ENCODE assay signal across 8 cellular contexts in genomic region chr4:143337600-143338287, GRCh38. TPM values are rescaled to one million over a fixed set of nuclear protein-coding genes. Genes with fewer than 3 reads are reported as not detected.
DNase-seq lines count a peak whose midpoint lies in the region; ATAC-seq and TF ChIP-seq lines count a peak whose summit lies in the region.

No MANE protein-coding gene starts in this region.

- H3K4me1 ChIP-seq in neural progenitor cell: peaks cover 7% of the 10 kb centered on the region

- no peaks in the 10 kb centered on the region for H3K9me3 ChIP-seq in neural progenitor cell (ENCODE audit: low read depth)

- H3K27me3 ChIP-seq in neural progenitor cell: no peaks in the 10 kb centered on the region

- H3K27ac Mint-ChIP-seq in CD14-positive monocyte: peak overlapping the region; percentile 27 to 85 (median 63)
- peak overlapping the region; percentile 72 for H3K27ac Mint-ChIP-seq in HFFc6
- H3K27ac Mint-ChIP-seq in activated CD8-positive, alpha-beta T cell treated with anti-CD3 and anti-CD28 coated beads for 36 hours: no peak overlapping the region
- peak overlapping the region; percentile 70 for H3K27ac Mint-ChIP-seq in neural progenitor cell

- peaks cover 52% of the 10 kb centered on the region for H3K79me2 ChIP-seq in neural progenitor cell (ENCODE audit: low read depth)

- H3K4me2 ChIP-seq in neural progenitor cell: peak overlapping the region; percentile 74

- DNase-seq in CD14-positive monocyte (ENCODE audit: low spot score) (no peak), HFFc6 (peak; percentile 18), globus pallidus (ENCODE audit: low spot score) (peak; percentile 85), neural progenitor cell (ENCODE audit: low spot score) (peak; percentile 54)
- peak; percentile 13 for DNase-seq in activated CD8-positive, alpha-beta T cell treated with anti-CD3 and anti-CD28 coated beads for 36 hours

- peak overlapping the region; percentile 71 for H3K4me3 ChIP-seq in neural progenitor cell

- peak overlapping the region; percentile 80 for H3K9ac ChIP-seq in neural progenitor cell

- peaks cover 37% of the 10 kb centered on the region for H3K4me1 Mint-ChIP-seq in CD14-positive monocyte
- H3K4me1 Mint-ChIP-seq in HFFc6 (ENCODE audit: low read depth): peaks cover 16% of the 10 kb centered on the region
- peaks cover 3% of the 10 kb centered on the region for H3K4me1 Mint-ChIP-seq in activated CD8-positive, alpha-beta T cell treated with anti-CD3 and anti-CD28 coated beads for 36 hours (ENCODE audit: low read depth)
- H3K4me1 Mint-ChIP-seq in neural progenitor cell: peaks cover 13% of the 10 kb centered on the region

- no peaks in the 10 kb centered on the region for H3K36me3 ChIP-seq in neural progenitor cell

- peaks cover 33% of the 10 kb centered on the region for H3F3A ChIP-seq in neural progenitor cell (ENCODE audit: low read depth)

- TF ChIP-seq CTCF in CD14-positive monocyte (IDR thresholded peaks at IDR 0.05) (no peak), HFFc6 (IDR thresholded peaks at IDR 0.05) (no peak), neural progenitor cell (IDR thresholded peaks at IDR 0.05) (no peak)
- no peak for TF ChIP-seq CTCF in activated CD8-positive, alpha-beta T cell treated with anti-CD3 and anti-CD28 coated beads for 36 hours (IDR thresholded peaks at IDR 0.05)

- H3K27me3 Mint-ChIP-seq in CD14-positive monocyte (ENCODE audit: low read depth in 3 of 3): peaks cover 0 to 6% (median 0%) of the 10 kb centered on the region in 3 donors
- H3K27me3 Mint-ChIP-seq in HFFc6 (ENCODE audit: insufficient read depth): peaks cover 3% of the 10 kb centered on the region
- H3K27me3 Mint-ChIP-seq in activated CD8-positive, alpha-beta T cell treated with anti-CD3 and anti-CD28 coated beads for 36 hours: peaks cover 46% of the 10 kb centered on the region
- H3K27me3 Mint-ChIP-seq in neural progenitor cell (ENCODE audit: insufficient read depth, low read depth): peaks cover 2% of the 10 kb centered on the region

- H3K9me3 Mint-ChIP-seq in CD14-positive monocyte: peaks cover 0 to 4% (median 0%) of the 10 kb centered on the region in 7 donors
- H3K9me3 Mint-ChIP-seq in HFFc6: no peaks in the 10 kb centered on the region
- no peaks in the 10 kb centered on the region for H3K9me3 Mint-ChIP-seq in activated CD8-positive, alpha-beta T cell treated with anti-CD3 and anti-CD28 coated beads for 36 hours
- H3K9me3 Mint-ChIP-seq in neural progenitor cell: no peaks in the 10 kb centered on the region

- peak overlapping the region; percentile 99 to 100 for H3K4me3 Mint-ChIP-seq in CD14-positive monocyte
- peak overlapping the region; percentile 97 for H3K4me3 Mint-ChIP-seq in HFFc6
- H3K4me3 Mint-ChIP-seq in activated CD8-positive, alpha-beta T cell treated with anti-CD3 and anti-CD28 coated beads for 36 hours: peak overlapping the region; percentile 76
- peak overlapping the region; percentile 100 for H3K4me3 Mint-ChIP-seq in neural progenitor cell

- H3K27ac ChIP-seq in neural progenitor cell: no peak overlapping the region

- no peak overlapping the region for H2AFZ ChIP-seq in neural progenitor cell (replicated peaks)

- CTCF ChIA-PET in activated CD8-positive, alpha-beta T cell treated with anti-CD3 and anti-CD28 coated beads for 36 hours (lab: Charles Lee): interaction anchor here (0.8 to 1.1 kb wide), 2 partner anchors 10 to 28 kb away, joined by 3 read pairs; no protein-coding TSS in a partner anchor

- POLR2A ChIA-PET in activated CD8-positive, alpha-beta T cell treated with anti-CD3 and anti-CD28 coated beads for 36 hours (lab: Charles Lee): no interaction called here

- H3K36me3 Mint-ChIP-seq in CD14-positive monocyte: peaks cover 0 to 3% of the 10 kb centered on the region in 2 donors
- H3K36me3 Mint-ChIP-seq in HFFc6 (ENCODE audit: low read depth): no peaks in the 10 kb centered on the region
- no peaks in the 10 kb centered on the region for H3K36me3 Mint-ChIP-seq in activated CD8-positive, alpha-beta T cell treated with anti-CD3 and anti-CD28 coated beads for 36 hours (ENCODE audit: low read depth)
- no peaks in the 10 kb centered on the region for H3K36me3 Mint-ChIP-seq in neural progenitor cell

- peaks cover 45% of the 10 kb centered on the region for H4K20me1 ChIP-seq in neural progenitor cell (ENCODE audit: low read depth)

- intact Hi-C loops in CD14-positive monocyte (cut with micrococcal nuclease): loop anchor here (5.0 to 10.0 kb wide), 4 partner anchors 57 to 175 kb away; partner anchors contain the start of genes SMARCA5 (in 1 of the 2) and USP38 (in 1 of the 2)
- intact Hi-C loops in activated CD8-positive, alpha-beta T cell treated with anti-CD3 and anti-CD28 coated beads for 36 hours (cut with micrococcal nuclease): no loop called here

- ATAC-seq in activated CD8-positive, alpha-beta T cell treated with anti-CD3 and anti-CD28 coated beads for 36 hours: no peak
- no peak for ATAC-seq in GM18519 (IDR thresholded peaks at IDR 0.05; ENCODE audit: low FRiP score, unreplicated experiment)
- ATAC-seq in GM19035 (IDR thresholded peaks at IDR 0.05; ENCODE audit: unreplicated experiment): no peak
- no peak for ATAC-seq in GM18868 (IDR thresholded peaks at IDR 0.05; ENCODE audit: unreplicated experiment)

RNA-seq across cellular contexts. Expression of gene GAB1, which starts 1.1 kb away (rescaled TPM):
- under 1 TPM; 0.55 to 0.69 TPM for polyA plus RNA-seq in CD14-positive monocyte
- 1 to 10 TPM; 6.6 to 8.9 (median 6.9) TPM for total RNA-seq in HFFc6 (2021; fragmentation: NEBNext Ultra II Directional; extraction: Animal tissue kit (Norgen Biotek cat#: 25700))
- under 1 TPM; 0.20 to 0.34 TPM for total RNA-seq in activated CD8-positive, alpha-beta T cell treated with anti-CD3 and anti-CD28 coated beads for 36 hours
- 22.6 and 31.3 TPM in 2 replicates for total RNA-seq in neural progenitor cell (ENCODE audit: low replicate concordance)

Comparison
In these comparisons a context has a peak if more than half of its experiments do, and no peak if none do; other contexts are left out.
1. RNA of gene GAB1, which starts 1.1 kb away (total RNA-seq): 22.6 to 31.3 TPM in neural progenitor cell and 6.6 to 8.9 TPM in HFFc6; 0.20 to 0.34 TPM in activated CD8-positive, alpha-beta T cell treated with anti-CD3 and anti-CD28 coated beads for 36 hours; every median in the first group is over 4 times any median in the second.
2. Peak in every context shown above with its lines, with median percentiles within 50 percentile points of each other: H3K4me3 Mint-ChIP-seq.